In the genomic region with DNA sequence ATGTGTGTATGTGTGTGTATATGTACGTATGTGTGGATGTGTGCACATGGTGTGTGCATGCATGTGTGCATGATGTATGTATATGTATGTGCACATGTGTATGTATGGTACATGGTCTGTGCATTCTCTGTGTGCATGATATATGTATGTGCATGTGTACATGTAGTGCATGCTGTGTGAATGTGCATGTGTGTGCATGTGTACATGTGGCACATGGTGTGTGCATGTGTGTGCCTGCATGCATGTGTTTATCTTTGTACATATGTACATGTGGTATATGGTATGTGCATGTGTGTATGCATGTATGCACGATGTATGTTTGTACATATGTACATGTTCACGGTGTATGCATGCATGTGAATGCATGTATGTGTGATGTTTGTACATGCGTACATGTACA, we compare ENCODE assay signal across 32 cellular contexts.
"Had no signal": no experiment of that assay in that cellular context is flagged by ENCODE, and none has a peak within 500 bp of the region (broad histone marks: within the 10 kb centered on the region; RNA-seq: fewer than 3 reads in every experiment).

No MANE protein-coding gene starts in this region.

- H3K4me3 ChIP-seq: adrenal gland, body of pancreas, cardiac muscle cell, coronary artery, dorsolateral prefrontal cortex, esophagus muscularis mucosa, gastrocnemius medialis, heart left ventricle had no signal

- H3K27ac ChIP-seq: adrenal gland, body of pancreas, cardiac muscle cell, coronary artery, dorsolateral prefrontal cortex, esophagus muscularis mucosa, foreskin keratinocyte, gastrocnemius medialis, heart left ventricle had no signal

- H3K27me3 ChIP-seq: adrenal gland, body of pancreas, cardiac muscle cell, esophagus muscularis mucosa, foreskin keratinocyte, gastrocnemius medialis, heart left ventricle had no signal

- ATAC-seq: activated CD4-positive, alpha-beta T cell treated with anti-CD3 and anti-CD28 coated beads for 36 hours; activated CD8-positive, alpha-beta memory T cell treated with anti-CD3 and anti-CD28 coated beads, Interleukin-2, amount 10 ng/mL, durations not matched to agents 7 days and 5 days; activated CD8-positive, alpha-beta T cell treated with anti-CD3 and anti-CD28 coated beads, Interleukin-2, amount 10 ng/mL, durations not matched to agents 7 days and 5 days; activated naive CD8-positive, alpha-beta T cell treated with anti-CD3 and anti-CD28 coated beads, Interleukin-2, amount 50 U/mL, for 24 hours; body of pancreas; foreskin keratinocyte; gastrocnemius medialis had no signal

- H3K4me1 ChIP-seq: adrenal gland, body of pancreas, foreskin keratinocyte, gastrocnemius medialis, heart left ventricle had no signal

- H3K36me3 ChIP-seq: adrenal gland, cardiac muscle cell, esophagus muscularis mucosa, gastrocnemius medialis, heart left ventricle had no signal

- DNase-seq: activated CD4-positive, alpha-beta memory T cell treated with anti-CD3 and anti-CD28 coated beads for 36 hours; activated CD4-positive, alpha-beta T cell treated with anti-CD3 and anti-CD28 coated beads for 36 hours; activated CD4-positive, alpha-beta T cell treated with anti-CD3 and anti-CD28 coated beads, Interleukin-2, amount 10 ng/mL, durations not matched to agents 24 days and 14 days; activated CD4-positive, CD25-positive, alpha-beta regulatory T cell; activated CD4-positive, CD25-positive, alpha-beta regulatory T cell treated with anti-CD3 and anti-CD28 coated beads, Interleukin-2, amount 50 U/mL, for 72 hours; activated CD8-positive, alpha-beta memory T cell treated with anti-CD3 and anti-CD28 coated beads, Interleukin-2, amount 10 ng/mL, durations not matched to agents 7 days and 5 days; activated CD8-positive, alpha-beta memory T cell treated with anti-CD3 and anti-CD28 coated beads, Interleukin-2, amount 50 U/mL, for 4 hours; activated CD8-positive, alpha-beta T cell treated with anti-CD3 and anti-CD28 coated beads, Interleukin-2, amount 10 ng/mL, durations not matched to agents 7 days and 5 days; activated effector memory CD4-positive, alpha-beta T cell treated with anti-CD3 and anti-CD28 coated beads, Interleukin-2, amount 50 U/mL, for 16 hours; activated naive CD4-positive, alpha-beta T cell treated with anti-CD3 and anti-CD28 coated beads for 36 hours; activated naive CD8-positive, alpha-beta T cell treated with anti-CD3 and anti-CD28 coated beads for 36 hours; activated naive CD8-positive, alpha-beta T cell treated with anti-CD3 and anti-CD28 coated beads, Interleukin-2, amount 50 U/mL, for 24 hours; activated T-cell treated with anti-CD3 and anti-CD28 coated beads, Interleukin-2, amount 50 U/mL, for 1 hour; activated T-cell treated with anti-CD3 and anti-CD28 coated beads, Interleukin-2, amount 50 U/mL, for 48 hours; adrenal gland; amygdala; aorta; body of pancreas; central memory CD4-positive, alpha-beta T cell; cerebellar nuclear complex; dorsolateral prefrontal cortex; effector memory CD4-positive, alpha-beta T cell; endodermal cell; erythroblast; foreskin keratinocyte; gastrocnemius medialis; glutamatergic neuron; heart left ventricle; T-helper 2 cell had no signal

- H3K9me3 ChIP-seq: adrenal gland, body of pancreas, gastrocnemius medialis had no signal
